Comparison of ENCODE assay signal across 1 cellular context in the genomic region with DNA sequence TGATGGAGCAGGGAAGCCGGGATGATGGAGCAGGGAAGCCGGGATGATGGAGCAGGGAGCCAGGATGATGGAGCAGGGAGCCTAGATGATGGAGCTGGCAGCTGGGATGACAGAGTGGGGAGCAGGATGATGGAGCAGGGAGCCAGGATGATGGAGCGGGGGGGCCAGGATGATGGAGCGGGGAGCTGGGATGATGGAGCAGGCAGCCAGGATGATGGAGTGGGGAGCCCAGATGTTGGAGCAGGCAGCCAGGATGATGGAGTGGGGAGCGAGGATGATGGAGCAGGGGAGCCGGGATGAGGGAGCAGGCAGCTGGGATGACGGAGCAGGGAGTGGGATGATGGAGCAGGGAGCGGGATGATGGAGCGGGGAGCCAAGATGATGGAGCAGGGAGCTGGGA.
TF ChIP-seq lines count a peak whose summit lies in the region.

No MANE protein-coding gene starts in this region.

TF ChIP-seq in HEK293, 187 proteins besides CTCF, POLR2A, EP300 and RAD21 (continued from another document and continues in another):
- TF ChIP-seq, protein P1, sequence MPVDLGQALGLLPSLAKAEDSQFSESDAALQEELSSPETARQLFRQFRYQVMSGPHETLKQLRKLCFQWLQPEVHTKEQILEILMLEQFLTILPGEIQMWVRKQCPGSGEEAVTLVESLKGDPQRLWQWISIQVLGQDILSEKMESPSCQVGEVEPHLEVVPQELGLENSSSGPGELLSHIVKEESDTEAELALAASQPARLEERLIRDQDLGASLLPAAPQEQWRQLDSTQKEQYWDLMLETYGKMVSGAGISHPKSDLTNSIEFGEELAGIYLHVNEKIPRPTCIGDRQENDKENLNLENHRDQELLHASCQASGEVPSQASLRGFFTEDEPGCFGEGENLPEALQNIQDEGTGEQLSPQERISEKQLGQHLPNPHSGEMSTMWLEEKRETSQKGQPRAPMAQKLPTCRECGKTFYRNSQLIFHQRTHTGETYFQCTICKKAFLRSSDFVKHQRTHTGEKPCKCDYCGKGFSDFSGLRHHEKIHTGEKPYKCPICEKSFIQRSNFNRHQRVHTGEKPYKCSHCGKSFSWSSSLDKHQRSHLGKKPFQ (tag by site-specific recombination; IDR thresholded peaks at IDR 0.05) = no peak
- TF ChIP-seq ZNF521 (tag by site-specific recombination; IDR thresholded peaks at IDR 0.05) (no peak), ZNF112 (tag by site-specific recombination; IDR thresholded peaks at IDR 0.05) (no peak; the same call in 1 of the 2 replicates), GLI2 (tag by site-specific recombination; IDR thresholded peaks at IDR 0.05; ENCODE audit: borderline replicate concordance, low read depth) (no peak), ZNF571 (tag by site-specific recombination; IDR thresholded peaks at IDR 0.05) (no peak; the same call in 1 of the 2 replicates), YY1 (tag by site-specific recombination; IDR thresholded peaks at IDR 0.05) (no peak; the same call in 1 of the 2 replicates), YY2 (tag by site-specific recombination; IDR thresholded peaks at IDR 0.05) (no peak), ZNF626 (tag by site-specific recombination; IDR thresholded peaks at IDR 0.05) (no peak), ZNF324 (tag by site-specific recombination; IDR thresholded peaks at IDR 0.05) (peak; percentile 28; the same call in 1 of the 2 replicates), ZFP37 (tag by site-specific recombination; IDR thresholded peaks at IDR 0.05) (0 out of 2 replicates have a peak, but pooled peaks have one; percentile 20), ZNF555 (tag by site-specific recombination; conservative IDR thresholded peaks at IDR 0.05) (no peak), ZSCAN16 (tag by site-specific recombination; IDR thresholded peaks at IDR 0.05) (no peak), ZNF837 (tag by site-specific recombination; IDR thresholded peaks at IDR 0.05) (no peak), TCF7L2 (IDR thresholded peaks at IDR 0.05; ENCODE audit: borderline replicate concordance, low read depth, low read length) (no peak), ZNF248 (tag by site-specific recombination; IDR thresholded peaks at IDR 0.05) (no peak), ZNF202 (tag by site-specific recombination; IDR thresholded peaks at IDR 0.05; ENCODE audit: borderline replicate concordance) (no peak), ZNF548 (tag by site-specific recombination; IDR thresholded peaks at IDR 0.05) (peak; percentile 39; the same call in 1 of the 2 replicates), ZNF473 (tag by site-specific recombination; IDR thresholded peaks at IDR 0.05) (peak; percentile 30; the same call in 1 of the 2 replicates), ZFHX2 (tag by site-specific recombination; conservative IDR thresholded peaks at IDR 0.05) (no peak), ZNF223 (tag by site-specific recombination; IDR thresholded peaks at IDR 0.05) (no peak), MYNN (tag by site-specific recombination; IDR thresholded peaks at IDR 0.05; ENCODE audit: borderline replicate concordance) (no peak), ZNF624 (tag by site-specific recombination; IDR thresholded peaks at IDR 0.05) (no peak), ZNF529 (tag by site-specific recombination; IDR thresholded peaks at IDR 0.05; ENCODE audit: insufficient replicate concordance) (peak; percentile 43), MZF1 (tag by site-specific recombination; IDR thresholded peaks at IDR 0.05; ENCODE audit: borderline replicate concordance) (no peak; the same call in 1 of the 2 replicates), SP7 (tag by site-specific recombination; IDR thresholded peaks at IDR 0.05) (peak; percentile 57; the same call in 1 of the 2 replicates), KLF9 (tag by site-specific recombination; IDR thresholded peaks at IDR 0.05; ENCODE audit: low read depth) (no peak), GLIS1 (tag by site-specific recombination; IDR thresholded peaks at IDR 0.05) (no peak), ZNF658 (tag by site-specific recombination; IDR thresholded peaks at IDR 0.05) (0 out of 2 replicates have a peak, but pooled peaks have one; percentile 82), SALL2 (tag by site-specific recombination; IDR thresholded peaks at IDR 0.05; ENCODE audit: borderline replicate concordance) (no peak), ZNF140 (tag by site-specific recombination; IDR thresholded peaks at IDR 0.05) (no peak)
- TF ChIP-seq, protein P2, sequence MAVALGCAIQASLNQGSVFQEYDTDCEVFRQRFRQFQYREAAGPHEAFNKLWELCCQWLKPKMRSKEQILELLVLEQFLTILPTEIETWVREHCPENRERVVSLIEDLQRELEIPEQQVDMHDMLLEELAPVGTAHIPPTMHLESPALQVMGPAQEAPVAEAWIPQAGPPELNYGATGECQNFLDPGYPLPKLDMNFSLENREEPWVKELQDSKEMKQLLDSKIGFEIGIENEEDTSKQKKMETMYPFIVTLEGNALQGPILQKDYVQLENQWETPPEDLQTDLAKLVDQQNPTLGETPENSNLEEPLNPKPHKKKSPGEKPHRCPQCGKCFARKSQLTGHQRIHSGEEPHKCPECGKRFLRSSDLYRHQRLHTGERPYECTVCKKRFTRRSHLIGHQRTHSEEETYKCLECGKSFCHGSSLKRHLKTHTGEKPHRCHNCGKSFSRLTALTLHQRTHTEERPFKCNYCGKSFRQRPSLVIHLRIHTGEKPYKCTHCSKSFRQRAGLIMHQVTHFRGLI (tag by site-specific recombination; IDR thresholded peaks at IDR 0.05) = no peak
- TF ChIP-seq, protein P3, sequence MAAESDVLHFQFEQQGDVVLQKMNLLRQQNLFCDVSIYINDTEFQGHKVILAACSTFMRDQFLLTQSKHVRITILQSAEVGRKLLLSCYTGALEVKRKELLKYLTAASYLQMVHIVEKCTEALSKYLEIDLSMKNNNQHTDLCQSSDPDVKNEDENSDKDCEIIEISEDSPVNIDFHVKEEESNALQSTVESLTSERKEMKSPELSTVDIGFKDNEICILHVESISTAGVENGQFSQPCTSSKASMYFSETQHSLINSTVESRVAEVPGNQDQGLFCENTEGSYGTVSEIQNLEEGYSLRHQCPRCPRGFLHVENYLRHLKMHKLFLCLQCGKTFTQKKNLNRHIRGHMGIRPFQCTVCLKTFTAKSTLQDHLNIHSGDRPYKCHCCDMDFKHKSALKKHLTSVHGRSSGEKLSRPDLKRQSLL (tag by site-specific recombination; IDR thresholded peaks at IDR 0.05) = peak; percentile 100
- TF ChIP-seq, protein P4, sequence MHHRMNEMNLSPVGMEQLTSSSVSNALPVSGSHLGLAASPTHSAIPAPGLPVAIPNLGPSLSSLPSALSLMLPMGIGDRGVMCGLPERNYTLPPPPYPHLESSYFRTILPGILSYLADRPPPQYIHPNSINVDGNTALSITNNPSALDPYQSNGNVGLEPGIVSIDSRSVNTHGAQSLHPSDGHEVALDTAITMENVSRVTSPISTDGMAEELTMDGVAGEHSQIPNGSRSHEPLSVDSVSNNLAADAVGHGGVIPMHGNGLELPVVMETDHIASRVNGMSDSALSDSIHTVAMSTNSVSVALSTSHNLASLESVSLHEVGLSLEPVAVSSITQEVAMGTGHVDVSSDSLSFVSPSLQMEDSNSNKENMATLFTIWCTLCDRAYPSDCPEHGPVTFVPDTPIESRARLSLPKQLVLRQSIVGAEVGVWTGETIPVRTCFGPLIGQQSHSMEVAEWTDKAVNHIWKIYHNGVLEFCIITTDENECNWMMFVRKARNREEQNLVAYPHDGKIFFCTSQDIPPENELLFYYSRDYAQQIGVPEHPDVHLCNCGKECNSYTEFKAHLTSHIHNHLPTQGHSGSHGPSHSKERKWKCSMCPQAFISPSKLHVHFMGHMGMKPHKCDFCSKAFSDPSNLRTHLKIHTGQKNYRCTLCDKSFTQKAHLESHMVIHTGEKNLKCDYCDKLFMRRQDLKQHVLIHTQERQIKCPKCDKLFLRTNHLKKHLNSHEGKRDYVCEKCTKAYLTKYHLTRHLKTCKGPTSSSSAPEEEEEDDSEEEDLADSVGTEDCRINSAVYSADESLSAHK (tag by site-specific recombination; IDR thresholded peaks at IDR 0.05) = no peak
- TF ChIP-seq, protein P5, sequence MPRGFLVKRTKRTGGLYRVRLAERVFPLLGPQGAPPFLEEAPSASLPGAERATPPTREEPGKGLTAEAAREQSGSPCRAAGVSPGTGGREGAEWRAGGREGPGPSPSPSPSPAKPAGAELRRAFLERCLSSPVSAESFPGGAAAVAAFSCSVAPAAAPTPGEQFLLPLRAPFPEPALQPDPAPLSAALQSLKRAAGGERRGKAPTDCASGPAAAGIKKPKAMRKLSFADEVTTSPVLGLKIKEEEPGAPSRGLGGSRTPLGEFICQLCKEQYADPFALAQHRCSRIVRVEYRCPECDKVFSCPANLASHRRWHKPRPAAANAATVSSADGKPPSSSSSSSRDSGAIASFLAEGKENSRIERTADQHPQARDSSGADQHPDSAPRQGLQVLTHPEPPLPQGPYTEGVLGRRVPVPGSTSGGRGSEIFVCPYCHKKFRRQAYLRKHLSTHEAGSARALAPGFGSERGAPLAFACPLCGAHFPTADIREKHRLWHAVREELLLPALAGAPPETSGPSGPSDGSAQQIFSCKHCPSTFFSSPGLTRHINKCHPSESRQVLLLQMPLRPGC (tag by site-specific recombination; IDR thresholded peaks at IDR 0.05) = peak; percentile 83
- TF ChIP-seq, protein P6, sequence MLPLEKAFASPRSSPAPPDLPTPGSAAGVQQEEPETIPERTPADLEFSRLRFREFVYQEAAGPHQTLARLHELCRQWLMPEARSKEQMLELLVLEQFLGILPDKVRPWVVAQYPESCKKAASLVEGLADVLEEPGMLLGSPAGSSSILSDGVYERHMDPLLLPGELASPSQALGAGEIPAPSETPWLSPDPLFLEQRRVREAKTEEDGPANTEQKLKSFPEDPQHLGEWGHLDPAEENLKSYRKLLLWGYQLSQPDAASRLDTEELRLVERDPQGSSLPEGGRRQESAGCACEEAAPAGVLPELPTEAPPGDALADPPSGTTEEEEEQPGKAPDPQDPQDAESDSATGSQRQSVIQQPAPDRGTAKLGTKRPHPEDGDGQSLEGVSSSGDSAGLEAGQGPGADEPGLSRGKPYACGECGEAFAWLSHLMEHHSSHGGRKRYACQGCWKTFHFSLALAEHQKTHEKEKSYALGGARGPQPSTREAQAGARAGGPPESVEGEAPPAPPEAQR (tag by site-specific recombination; IDR thresholded peaks at IDR 0.05) = no peak
- TF ChIP-seq, protein P7, sequence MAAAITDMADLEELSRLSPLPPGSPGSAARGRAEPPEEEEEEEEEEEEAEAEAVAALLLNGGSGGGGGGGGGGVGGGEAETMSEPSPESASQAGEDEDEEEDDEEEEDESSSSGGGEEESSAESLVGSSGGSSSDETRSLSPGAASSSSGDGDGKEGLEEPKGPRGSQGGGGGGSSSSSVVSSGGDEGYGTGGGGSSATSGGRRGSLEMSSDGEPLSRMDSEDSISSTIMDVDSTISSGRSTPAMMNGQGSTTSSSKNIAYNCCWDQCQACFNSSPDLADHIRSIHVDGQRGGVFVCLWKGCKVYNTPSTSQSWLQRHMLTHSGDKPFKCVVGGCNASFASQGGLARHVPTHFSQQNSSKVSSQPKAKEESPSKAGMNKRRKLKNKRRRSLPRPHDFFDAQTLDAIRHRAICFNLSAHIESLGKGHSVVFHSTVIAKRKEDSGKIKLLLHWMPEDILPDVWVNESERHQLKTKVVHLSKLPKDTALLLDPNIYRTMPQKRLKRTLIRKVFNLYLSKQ (tag by site-specific recombination; IDR thresholded peaks at IDR 0.05; ENCODE audit: borderline replicate concordance) = no peak
- TF ChIP-seq, protein P8, sequence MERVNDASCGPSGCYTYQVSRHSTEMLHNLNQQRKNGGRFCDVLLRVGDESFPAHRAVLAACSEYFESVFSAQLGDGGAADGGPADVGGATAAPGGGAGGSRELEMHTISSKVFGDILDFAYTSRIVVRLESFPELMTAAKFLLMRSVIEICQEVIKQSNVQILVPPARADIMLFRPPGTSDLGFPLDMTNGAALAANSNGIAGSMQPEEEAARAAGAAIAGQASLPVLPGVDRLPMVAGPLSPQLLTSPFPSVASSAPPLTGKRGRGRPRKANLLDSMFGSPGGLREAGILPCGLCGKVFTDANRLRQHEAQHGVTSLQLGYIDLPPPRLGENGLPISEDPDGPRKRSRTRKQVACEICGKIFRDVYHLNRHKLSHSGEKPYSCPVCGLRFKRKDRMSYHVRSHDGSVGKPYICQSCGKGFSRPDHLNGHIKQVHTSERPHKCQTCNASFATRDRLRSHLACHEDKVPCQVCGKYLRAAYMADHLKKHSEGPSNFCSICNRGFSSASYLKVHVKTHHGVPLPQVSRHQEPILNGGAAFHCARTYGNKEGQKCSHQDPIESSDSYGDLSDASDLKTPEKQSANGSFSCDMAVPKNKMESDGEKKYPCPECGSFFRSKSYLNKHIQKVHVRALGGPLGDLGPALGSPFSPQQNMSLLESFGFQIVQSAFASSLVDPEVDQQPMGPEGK (tag by site-specific recombination; IDR thresholded peaks at IDR 0.05) = no peak; the same call in 1 of the 2 replicates
- TF ChIP-seq, protein P9, sequence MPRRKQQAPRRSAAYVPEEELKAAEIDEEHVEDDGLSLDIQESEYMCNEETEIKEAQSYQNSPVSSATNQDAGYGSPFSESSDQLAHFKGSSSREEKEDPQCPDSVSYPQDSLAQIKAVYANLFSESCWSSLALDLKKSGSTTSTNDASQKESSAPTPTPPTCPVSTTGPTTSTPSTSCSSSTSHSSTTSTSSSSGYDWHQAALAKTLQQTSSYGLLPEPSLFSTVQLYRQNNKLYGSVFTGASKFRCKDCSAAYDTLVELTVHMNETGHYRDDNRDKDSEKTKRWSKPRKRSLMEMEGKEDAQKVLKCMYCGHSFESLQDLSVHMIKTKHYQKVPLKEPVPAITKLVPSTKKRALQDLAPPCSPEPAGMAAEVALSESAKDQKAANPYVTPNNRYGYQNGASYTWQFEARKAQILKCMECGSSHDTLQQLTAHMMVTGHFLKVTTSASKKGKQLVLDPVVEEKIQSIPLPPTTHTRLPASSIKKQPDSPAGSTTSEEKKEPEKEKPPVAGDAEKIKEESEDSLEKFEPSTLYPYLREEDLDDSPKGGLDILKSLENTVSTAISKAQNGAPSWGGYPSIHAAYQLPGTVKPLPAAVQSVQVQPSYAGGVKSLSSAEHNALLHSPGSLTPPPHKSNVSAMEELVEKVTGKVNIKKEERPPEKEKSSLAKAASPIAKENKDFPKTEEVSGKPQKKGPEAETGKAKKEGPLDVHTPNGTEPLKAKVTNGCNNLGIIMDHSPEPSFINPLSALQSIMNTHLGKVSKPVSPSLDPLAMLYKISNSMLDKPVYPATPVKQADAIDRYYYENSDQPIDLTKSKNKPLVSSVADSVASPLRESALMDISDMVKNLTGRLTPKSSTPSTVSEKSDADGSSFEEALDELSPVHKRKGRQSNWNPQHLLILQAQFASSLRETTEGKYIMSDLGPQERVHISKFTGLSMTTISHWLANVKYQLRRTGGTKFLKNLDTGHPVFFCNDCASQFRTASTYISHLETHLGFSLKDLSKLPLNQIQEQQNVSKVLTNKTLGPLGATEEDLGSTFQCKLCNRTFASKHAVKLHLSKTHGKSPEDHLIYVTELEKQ (tag by site-specific recombination; IDR thresholded peaks at IDR 0.05; ENCODE audit: borderline replicate concordance) = no peak; the same call in 1 of the 2 replicates
- TF ChIP-seq, protein P10, sequence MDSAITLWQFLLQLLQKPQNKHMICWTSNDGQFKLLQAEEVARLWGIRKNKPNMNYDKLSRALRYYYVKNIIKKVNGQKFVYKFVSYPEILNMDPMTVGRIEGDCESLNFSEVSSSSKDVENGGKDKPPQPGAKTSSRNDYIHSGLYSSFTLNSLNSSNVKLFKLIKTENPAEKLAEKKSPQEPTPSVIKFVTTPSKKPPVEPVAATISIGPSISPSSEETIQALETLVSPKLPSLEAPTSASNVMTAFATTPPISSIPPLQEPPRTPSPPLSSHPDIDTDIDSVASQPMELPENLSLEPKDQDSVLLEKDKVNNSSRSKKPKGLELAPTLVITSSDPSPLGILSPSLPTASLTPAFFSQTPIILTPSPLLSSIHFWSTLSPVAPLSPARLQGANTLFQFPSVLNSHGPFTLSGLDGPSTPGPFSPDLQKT (IDR thresholded peaks at IDR 0.05; ENCODE audit: borderline replicate concordance, low read depth, low read length) = no peak
